In the genomic region with DNA sequence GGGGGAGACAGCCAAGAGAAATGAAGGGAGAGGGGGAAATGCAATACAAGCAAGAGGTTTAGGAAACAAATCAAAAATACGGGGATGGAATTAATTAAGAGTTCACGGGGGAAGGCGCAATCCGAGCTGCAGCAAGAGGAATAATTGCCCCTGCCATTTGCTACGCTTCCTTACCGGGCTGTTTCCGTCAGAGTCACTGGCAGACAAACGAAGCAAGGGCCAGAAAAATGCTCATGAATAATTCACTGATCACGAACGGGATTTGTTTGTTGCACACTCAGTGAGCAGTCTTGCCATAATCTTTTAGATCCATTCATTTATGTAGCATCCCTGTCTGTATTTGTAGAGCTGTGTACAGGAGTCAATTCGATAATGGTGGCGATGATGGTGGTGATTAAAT, we compare ENCODE assay signal across 2 cellular contexts.
TF ChIP-seq lines count a peak whose summit lies in the region.

No MANE protein-coding gene starts in this region.

TF ChIP-seq in HepG2, 621 proteins besides CTCF, POLR2A, EP300 and RAD21 (continues in another document):
- TF ChIP-seq MED13 (CRISPR knock-in tag; IDR thresholded peaks at IDR 0.05), result no peak
- TF ChIP-seq RAD51 (IDR thresholded peaks at IDR 0.05; ENCODE audit: borderline replicate concordance), result no peak
- no peak for TF ChIP-seq ZNF839 (CRISPR knock-in tag; IDR thresholded peaks at IDR 0.05; ENCODE audit: borderline replicate concordance)
- TF ChIP-seq ZNF468 (CRISPR knock-in tag; IDR thresholded peaks at IDR 0.05), result no peak
- no peak for TF ChIP-seq NFYB (CRISPR knock-in tag; IDR thresholded peaks at IDR 0.05)
- TF ChIP-seq ZNF781 (CRISPR knock-in tag; IDR thresholded peaks at IDR 0.05; ENCODE audit: borderline replicate concordance, not compliant biosample characterization), result no peak
- TF ChIP-seq ZNF7 (CRISPR knock-in tag; IDR thresholded peaks at IDR 0.05), result no peak
- TF ChIP-seq CEBPZ (IDR thresholded peaks at IDR 0.05; ENCODE audit: low read length), result no peak
- TF ChIP-seq, protein P1, sequence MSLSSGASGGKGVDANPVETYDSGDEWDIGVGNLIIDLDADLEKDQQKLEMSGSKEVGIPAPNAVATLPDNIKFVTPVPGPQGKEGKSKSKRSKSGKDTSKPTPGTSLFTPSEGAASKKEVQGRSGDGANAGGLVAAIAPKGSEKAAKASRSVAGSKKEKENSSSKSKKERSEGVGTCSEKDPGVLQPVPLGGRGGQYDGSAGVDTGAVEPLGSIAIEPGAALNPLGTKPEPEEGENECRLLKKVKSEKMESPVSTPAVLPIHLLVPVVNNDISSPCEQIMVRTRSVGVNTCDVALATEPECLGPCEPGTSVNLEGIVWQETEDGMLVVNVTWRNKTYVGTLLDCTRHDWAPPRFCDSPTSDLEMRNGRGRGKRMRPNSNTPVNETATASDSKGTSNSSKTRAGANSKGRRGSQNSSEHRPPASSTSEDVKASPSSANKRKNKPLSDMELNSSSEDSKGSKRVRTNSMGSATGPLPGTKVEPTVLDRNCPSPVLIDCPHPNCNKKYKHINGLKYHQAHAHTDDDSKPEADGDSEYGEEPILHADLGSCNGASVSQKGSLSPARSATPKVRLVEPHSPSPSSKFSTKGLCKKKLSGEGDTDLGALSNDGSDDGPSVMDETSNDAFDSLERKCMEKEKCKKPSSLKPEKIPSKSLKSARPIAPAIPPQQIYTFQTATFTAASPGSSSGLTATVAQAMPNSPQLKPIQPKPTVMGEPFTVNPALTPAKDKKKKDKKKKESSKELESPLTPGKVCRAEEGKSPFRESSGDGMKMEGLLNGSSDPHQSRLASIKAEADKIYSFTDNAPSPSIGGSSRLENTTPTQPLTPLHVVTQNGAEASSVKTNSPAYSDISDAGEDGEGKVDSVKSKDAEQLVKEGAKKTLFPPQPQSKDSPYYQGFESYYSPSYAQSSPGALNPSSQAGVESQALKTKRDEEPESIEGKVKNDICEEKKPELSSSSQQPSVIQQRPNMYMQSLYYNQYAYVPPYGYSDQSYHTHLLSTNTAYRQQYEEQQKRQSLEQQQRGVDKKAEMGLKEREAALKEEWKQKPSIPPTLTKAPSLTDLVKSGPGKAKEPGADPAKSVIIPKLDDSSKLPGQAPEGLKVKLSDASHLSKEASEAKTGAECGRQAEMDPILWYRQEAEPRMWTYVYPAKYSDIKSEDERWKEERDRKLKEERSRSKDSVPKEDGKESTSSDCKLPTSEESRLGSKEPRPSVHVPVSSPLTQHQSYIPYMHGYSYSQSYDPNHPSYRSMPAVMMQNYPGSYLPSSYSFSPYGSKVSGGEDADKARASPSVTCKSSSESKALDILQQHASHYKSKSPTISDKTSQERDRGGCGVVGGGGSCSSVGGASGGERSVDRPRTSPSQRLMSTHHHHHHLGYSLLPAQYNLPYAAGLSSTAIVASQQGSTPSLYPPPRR (CRISPR knock-in tag; IDR thresholded peaks at IDR 0.05; ENCODE audit: borderline replicate concordance), result no peak
- TF ChIP-seq RBM39 (IDR thresholded peaks at IDR 0.05; ENCODE audit: low read depth, low read length, poor library complexity, severe bottlenecking), result no peak
- TF ChIP-seq, protein P2, sequence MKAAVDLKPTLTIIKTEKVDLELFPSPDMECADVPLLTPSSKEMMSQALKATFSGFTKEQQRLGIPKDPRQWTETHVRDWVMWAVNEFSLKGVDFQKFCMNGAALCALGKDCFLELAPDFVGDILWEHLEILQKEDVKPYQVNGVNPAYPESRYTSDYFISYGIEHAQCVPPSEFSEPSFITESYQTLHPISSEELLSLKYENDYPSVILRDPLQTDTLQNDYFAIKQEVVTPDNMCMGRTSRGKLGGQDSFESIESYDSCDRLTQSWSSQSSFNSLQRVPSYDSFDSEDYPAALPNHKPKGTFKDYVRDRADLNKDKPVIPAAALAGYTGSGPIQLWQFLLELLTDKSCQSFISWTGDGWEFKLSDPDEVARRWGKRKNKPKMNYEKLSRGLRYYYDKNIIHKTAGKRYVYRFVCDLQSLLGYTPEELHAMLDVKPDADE (CRISPR knock-in tag; IDR thresholded peaks at IDR 0.05), result no peak
- TF ChIP-seq TARDBP (CRISPR knock-in tag; IDR thresholded peaks at IDR 0.05), result no peak
- no peak for TF ChIP-seq STAT5B (CRISPR knock-in tag; IDR thresholded peaks at IDR 0.05)
- TF ChIP-seq ZNF367 (CRISPR knock-in tag; IDR thresholded peaks at IDR 0.05; ENCODE audit: borderline replicate concordance), result no peak
- no peak for TF ChIP-seq ZNF205 (CRISPR knock-in tag; IDR thresholded peaks at IDR 0.05)
- no peak for TF ChIP-seq GPBP1L1 (CRISPR knock-in tag; IDR thresholded peaks at IDR 0.05)
- TF ChIP-seq BHLHE40 (IDR thresholded peaks at IDR 0.05; ENCODE audit: low read length), result no peak

TF ChIP-seq in GM12878, 131 proteins besides CTCF, POLR2A, EP300 and RAD21:
- TF ChIP-seq POLR2AphosphoS2 (IDR thresholded peaks at IDR 0.05; ENCODE audit: low read depth, low read length) (no peak), NBN (IDR thresholded peaks at IDR 0.05) (no peak), PAX8 (IDR thresholded peaks at IDR 0.05) (no peak), SIX5 (IDR thresholded peaks at IDR 0.05; ENCODE audit: low read depth, low read length, severe bottlenecking) (no peak), BCLAF1 (IDR thresholded peaks at IDR 0.05) (no peak), ATF7 (IDR thresholded peaks at IDR 0.05; ENCODE audit: low read depth) (no peak), MAX (IDR thresholded peaks at IDR 0.05; ENCODE audit: low read depth, low read length) (no peak), USF1 (IDR thresholded peaks at IDR 0.05; ENCODE audit: borderline replicate concordance, extremely low read length, insufficient read depth, low read depth, low read length) (no peak), YBX1 (IDR thresholded peaks at IDR 0.05) (no peak), FOXM1 (IDR thresholded peaks at IDR 0.05; ENCODE audit: low read depth, low read length) (no peak), ZNF217 (IDR thresholded peaks at IDR 0.05) (no peak), SIN3A (IDR thresholded peaks at IDR 0.05; ENCODE audit: low read depth, low read length) (no peak), PAX5 (IDR thresholded peaks at IDR 0.05; ENCODE audit: borderline replicate concordance, low read depth, low read length) (no peak), SPI1 (IDR thresholded peaks at IDR 0.05; ENCODE audit: borderline replicate concordance, insufficient read depth, low read depth, low read length) (no peak), RCOR1 (conservative IDR thresholded peaks at IDR 0.05; ENCODE audit: low read depth, low read length) (no peak)
- TF ChIP-seq, protein P3, sequence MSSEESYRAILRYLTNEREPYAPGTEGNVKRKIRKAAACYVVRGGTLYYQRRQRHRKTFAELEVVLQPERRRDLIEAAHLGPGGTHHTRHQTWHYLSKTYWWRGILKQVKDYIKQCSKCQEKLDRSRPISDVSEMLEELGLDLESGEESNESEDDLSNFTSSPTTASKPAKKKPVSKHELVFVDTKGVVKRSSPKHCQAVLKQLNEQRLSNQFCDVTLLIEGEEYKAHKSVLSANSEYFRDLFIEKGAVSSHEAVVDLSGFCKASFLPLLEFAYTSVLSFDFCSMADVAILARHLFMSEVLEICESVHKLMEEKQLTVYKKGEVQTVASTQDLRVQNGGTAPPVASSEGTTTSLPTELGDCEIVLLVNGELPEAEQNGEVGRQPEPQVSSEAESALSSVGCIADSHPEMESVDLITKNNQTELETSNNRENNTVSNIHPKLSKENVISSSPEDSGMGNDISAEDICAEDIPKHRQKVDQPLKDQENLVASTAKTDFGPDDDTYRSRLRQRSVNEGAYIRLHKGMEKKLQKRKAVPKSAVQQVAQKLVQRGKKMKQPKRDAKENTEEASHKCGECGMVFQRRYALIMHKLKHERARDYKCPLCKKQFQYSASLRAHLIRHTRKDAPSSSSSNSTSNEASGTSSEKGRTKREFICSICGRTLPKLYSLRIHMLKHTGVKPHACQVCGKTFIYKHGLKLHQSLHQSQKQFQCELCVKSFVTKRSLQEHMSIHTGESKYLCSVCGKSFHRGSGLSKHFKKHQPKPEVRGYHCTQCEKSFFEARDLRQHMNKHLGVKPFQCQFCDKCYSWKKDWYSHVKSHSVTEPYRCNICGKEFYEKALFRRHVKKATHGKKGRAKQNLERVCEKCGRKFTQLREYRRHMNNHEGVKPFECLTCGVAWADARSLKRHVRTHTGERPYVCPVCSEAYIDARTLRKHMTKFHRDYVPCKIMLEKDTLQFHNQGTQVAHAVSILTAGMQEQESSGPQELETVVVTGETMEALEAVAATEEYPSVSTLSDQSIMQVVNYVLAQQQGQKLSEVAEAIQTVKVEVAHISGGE (CRISPR knock-in tag; IDR thresholded peaks at IDR 0.05), result no peak
- TF ChIP-seq, protein P4, sequence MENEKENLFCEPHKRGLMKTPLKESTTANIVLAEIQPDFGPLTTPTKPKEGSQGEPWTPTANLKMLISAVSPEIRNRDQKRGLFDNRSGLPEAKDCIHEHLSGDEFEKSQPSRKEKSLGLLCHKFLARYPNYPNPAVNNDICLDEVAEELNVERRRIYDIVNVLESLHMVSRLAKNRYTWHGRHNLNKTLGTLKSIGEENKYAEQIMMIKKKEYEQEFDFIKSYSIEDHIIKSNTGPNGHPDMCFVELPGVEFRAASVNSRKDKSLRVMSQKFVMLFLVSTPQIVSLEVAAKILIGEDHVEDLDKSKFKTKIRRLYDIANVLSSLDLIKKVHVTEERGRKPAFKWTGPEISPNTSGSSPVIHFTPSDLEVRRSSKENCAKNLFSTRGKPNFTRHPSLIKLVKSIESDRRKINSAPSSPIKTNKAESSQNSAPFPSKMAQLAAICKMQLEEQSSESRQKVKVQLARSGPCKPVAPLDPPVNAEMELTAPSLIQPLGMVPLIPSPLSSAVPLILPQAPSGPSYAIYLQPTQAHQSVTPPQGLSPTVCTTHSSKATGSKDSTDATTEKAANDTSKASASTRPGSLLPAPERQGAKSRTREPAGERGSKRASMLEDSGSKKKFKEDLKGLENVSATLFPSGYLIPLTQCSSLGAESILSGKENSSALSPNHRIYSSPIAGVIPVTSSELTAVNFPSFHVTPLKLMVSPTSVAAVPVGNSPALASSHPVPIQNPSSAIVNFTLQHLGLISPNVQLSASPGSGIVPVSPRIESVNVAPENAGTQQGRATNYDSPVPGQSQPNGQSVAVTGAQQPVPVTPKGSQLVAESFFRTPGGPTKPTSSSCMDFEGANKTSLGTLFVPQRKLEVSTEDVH (IDR thresholded peaks at IDR 0.05; ENCODE audit: low read depth, partially characterized antibody), result no peak
- TF ChIP-seq, protein P5, sequence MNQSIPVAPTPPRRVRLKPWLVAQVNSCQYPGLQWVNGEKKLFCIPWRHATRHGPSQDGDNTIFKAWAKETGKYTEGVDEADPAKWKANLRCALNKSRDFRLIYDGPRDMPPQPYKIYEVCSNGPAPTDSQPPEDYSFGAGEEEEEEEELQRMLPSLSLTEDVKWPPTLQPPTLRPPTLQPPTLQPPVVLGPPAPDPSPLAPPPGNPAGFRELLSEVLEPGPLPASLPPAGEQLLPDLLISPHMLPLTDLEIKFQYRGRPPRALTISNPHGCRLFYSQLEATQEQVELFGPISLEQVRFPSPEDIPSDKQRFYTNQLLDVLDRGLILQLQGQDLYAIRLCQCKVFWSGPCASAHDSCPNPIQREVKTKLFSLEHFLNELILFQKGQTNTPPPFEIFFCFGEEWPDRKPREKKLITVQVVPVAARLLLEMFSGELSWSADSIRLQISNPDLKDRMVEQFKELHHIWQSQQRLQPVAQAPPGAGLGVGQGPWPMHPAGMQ (IDR thresholded peaks at IDR 0.05; ENCODE audit: borderline replicate concordance), result no peak
